19 cellular contexts compared by ENCODE assay signal in genomic region chr1:21799730-21800129, GRCh38. TPM values are rescaled to one million over a fixed set of nuclear protein-coding genes. Genes with fewer than 3 reads are reported as not detected.
"Had no signal": no experiment of that assay in that cellular context is flagged by ENCODE, and none has a peak within 500 bp of the region (broad histone marks: within the 10 kb centered on the region; RNA-seq: fewer than 3 reads in every experiment).

No MANE protein-coding gene starts in this region.

- H3K4me1 ChIP-seq: SJCRH30 had no signal

- H3K27me3 ChIP-seq: MG63, SJCRH30 had no signal

- H3K27ac ChIP-seq: SJCRH30 had no signal

- H3K4me3 ChIP-seq: MG63, SJCRH30 had no signal

- H3K36me3 ChIP-seq: MG63, SJCRH30 had no signal

- ATAC-seq: Panc1, Right ventricle myocardium inferior, SK-N-SH treated with all-trans-retinoic acid at 6 μM for 48 hours had no signal

- DNase-seq: KBM-7, MG63, NCI-H1092 treated with DMSO at 0.1 percent for 48 hours, NCI-H1436, NCI-H187, NCI-H2029, NCI-H2081 treated with DMSO at 0.1 percent for 48 hours, NCI-H2171, NCI-H226, NCI-H446, NCI-H510A, NCI-H524 treated with DMSO at 0.1 percent for 48 hours, NCI-H69, NCI-H774, SHP77 treated with DMSO at 0.1 percent for 48 hours, SJCRH30 had no signal

RNA-seq across cellular contexts. Expression of gene LDLRAD2, which starts 12.3 kb away (rescaled TPM):
- total RNA-seq: Right ventricle myocardium inferior had no signal
